ENCODE assay signal across 16 cellular contexts in the genomic region with DNA sequence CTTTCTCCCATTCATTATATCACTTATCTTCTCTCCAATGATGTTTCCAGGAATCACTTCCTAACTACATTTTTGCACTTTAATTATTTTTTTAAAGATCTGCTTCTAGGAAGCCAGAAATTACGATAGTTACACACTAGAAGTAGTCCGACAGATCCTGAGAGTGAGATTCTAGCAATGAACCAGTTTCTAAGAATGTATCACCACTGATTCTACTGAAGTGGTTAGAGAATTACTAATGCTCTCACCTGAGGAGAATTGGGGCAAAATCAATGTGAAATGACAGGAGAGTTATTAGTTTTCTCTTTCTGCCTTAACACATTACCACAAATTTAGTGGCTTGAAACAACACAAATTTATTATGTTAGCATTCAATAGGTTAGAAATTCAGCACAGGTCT.
DNase-seq lines count a peak whose midpoint lies in the region; ATAC-seq and TF ChIP-seq lines count a peak whose summit lies in the region.
"Had no signal": no experiment of that assay in that cellular context is flagged by ENCODE, and none has a peak within 500 bp of the region (broad histone marks: within the 10 kb centered on the region; RNA-seq: fewer than 3 reads in every experiment).

No MANE protein-coding gene starts in this region.

- H3K4me3 Mint-ChIP-seq in activated CD4-positive, alpha-beta memory T cell treated with anti-CD3 and anti-CD28 coated beads, Interleukin-2, amount 10 ng/mL, durations not matched to agents 7 days and 5 days = no peak overlapping the region
- H3K4me3 Mint-ChIP-seq in activated CD4-positive, alpha-beta memory T cell treated with anti-CD3 and anti-CD28 coated beads for 36 hours = no peak overlapping the region
- no peak overlapping the region for H3K4me3 Mint-ChIP-seq in activated naive CD4-positive, alpha-beta T cell treated with anti-CD3 and anti-CD28 coated beads, Interleukin-2, amount 10 ng/mL, durations not matched to agents 7 days and 5 days
- no peak overlapping the region for H3K4me3 Mint-ChIP-seq in CD4-positive, CD25-positive, alpha-beta regulatory T cell
- H3K4me3 Mint-ChIP-seq in activated CD8-positive, alpha-beta T cell treated with anti-CD3 and anti-CD28 coated beads, Interleukin-2, amount 10 ng/mL, durations not matched to agents 7 days and 5 days = no peak overlapping the region
- H3K4me3 Mint-ChIP-seq: CD4-positive, alpha-beta T cell; GM23338 had no signal

- in situ Hi-C loops in gastrocnemius medialis (cut with MboI; ENCODE audit: low sequenced_read_pairs in 4 of 4) = no loop called here

- peaks cover 21% of the 10 kb centered on the region for H3K9me3 Mint-ChIP-seq in activated CD4-positive, alpha-beta memory T cell treated with anti-CD3 and anti-CD28 coated beads, Interleukin-2, amount 10 ng/mL, durations not matched to agents 7 days and 5 days
- peaks cover 2% of the 10 kb centered on the region for H3K9me3 Mint-ChIP-seq in activated CD4-positive, alpha-beta memory T cell treated with anti-CD3 and anti-CD28 coated beads for 36 hours
- H3K9me3 Mint-ChIP-seq in activated naive CD4-positive, alpha-beta T cell treated with anti-CD3 and anti-CD28 coated beads, Interleukin-2, amount 10 ng/mL, durations not matched to agents 7 days and 5 days = peaks cover 21% of the 10 kb centered on the region
- H3K9me3 Mint-ChIP-seq in CD4-positive, CD25-positive, alpha-beta regulatory T cell = peaks cover 0 to 4% (median 0%) of the 10 kb centered on the region in 7 donors
- H3K9me3 Mint-ChIP-seq in activated CD8-positive, alpha-beta T cell treated with anti-CD3 and anti-CD28 coated beads, Interleukin-2, amount 10 ng/mL, durations not matched to agents 7 days and 5 days (ENCODE audit: insufficient read depth) = peaks cover 4% of the 10 kb centered on the region

- peak; percentile 66 to 67 for ATAC-seq in CD4-positive, CD25-positive, alpha-beta regulatory T cell (ENCODE audit: low read depth in 2 of 2)
- ATAC-seq in activated CD8-positive, alpha-beta T cell treated with anti-CD3 and anti-CD28 coated beads, Interleukin-2, amount 10 ng/mL, durations not matched to agents 7 days and 5 days = peak; percentile 51
- no peak for ATAC-seq in gastrocnemius medialis
- ATAC-seq: GM12878, GM23338 had no signal

- H3K4me1 Mint-ChIP-seq in activated CD4-positive, alpha-beta memory T cell treated with anti-CD3 and anti-CD28 coated beads, Interleukin-2, amount 10 ng/mL, durations not matched to agents 7 days and 5 days = peaks cover 41% of the 10 kb centered on the region
- peaks cover 28% of the 10 kb centered on the region for H3K4me1 Mint-ChIP-seq in activated CD4-positive, alpha-beta memory T cell treated with anti-CD3 and anti-CD28 coated beads for 36 hours (ENCODE audit: low read depth)
- peaks cover 44% of the 10 kb centered on the region for H3K4me1 Mint-ChIP-seq in activated naive CD4-positive, alpha-beta T cell treated with anti-CD3 and anti-CD28 coated beads, Interleukin-2, amount 10 ng/mL, durations not matched to agents 7 days and 5 days
- H3K4me1 Mint-ChIP-seq in CD4-positive, CD25-positive, alpha-beta regulatory T cell = peaks cover 14 to 30% (median 25%) of the 10 kb centered on the region in 4 donors
- H3K4me1 Mint-ChIP-seq in activated CD8-positive, alpha-beta T cell treated with anti-CD3 and anti-CD28 coated beads, Interleukin-2, amount 10 ng/mL, durations not matched to agents 7 days and 5 days (ENCODE audit: low read depth) = peaks cover 32% of the 10 kb centered on the region

- POLR2A ChIA-PET in activated CD4-positive, alpha-beta memory T cell treated with anti-CD3 and anti-CD28 coated beads, Interleukin-2, amount 10 ng/mL, durations not matched to agents 7 days and 5 days (lab: Charles Lee) = interaction anchor here (1.6 kb wide), 1 partner anchor 78 kb away, joined by 5 read pairs; no protein-coding TSS in a partner anchor
- POLR2A ChIA-PET in activated CD4-positive, alpha-beta memory T cell treated with anti-CD3 and anti-CD28 coated beads for 36 hours (lab: Charles Lee) = no interaction called here
- POLR2A ChIA-PET in activated CD8-positive, alpha-beta T cell treated with anti-CD3 and anti-CD28 coated beads, Interleukin-2, amount 10 ng/mL, durations not matched to agents 7 days and 5 days (lab: Charles Lee) = no interaction called here

- peak overlapping the region; percentile 18 for H3K27ac Mint-ChIP-seq in activated CD4-positive, alpha-beta memory T cell treated with anti-CD3 and anti-CD28 coated beads, Interleukin-2, amount 10 ng/mL, durations not matched to agents 7 days and 5 days
- H3K27ac Mint-ChIP-seq in activated CD4-positive, alpha-beta memory T cell treated with anti-CD3 and anti-CD28 coated beads for 36 hours = no peak overlapping the region
- H3K27ac Mint-ChIP-seq in activated naive CD4-positive, alpha-beta T cell treated with anti-CD3 and anti-CD28 coated beads, Interleukin-2, amount 10 ng/mL, durations not matched to agents 7 days and 5 days = peak overlapping the region; percentile 26
- peak overlapping the region in 1 of 3 donors; percentile 5 for H3K27ac Mint-ChIP-seq in CD4-positive, CD25-positive, alpha-beta regulatory T cell
- H3K27ac Mint-ChIP-seq in activated CD8-positive, alpha-beta T cell treated with anti-CD3 and anti-CD28 coated beads, Interleukin-2, amount 10 ng/mL, durations not matched to agents 7 days and 5 days = no peak overlapping the region
- H3K27ac Mint-ChIP-seq: CD4-positive, alpha-beta T cell; GM23338 had no signal

- H3K9me3 ChIP-seq in CD4-positive, CD25-positive, alpha-beta regulatory T cell (ENCODE audit: control insufficient read depth in 2 of 2, low read length in 2 of 2) = no peaks in the 10 kb centered on the region
- no peaks in the 10 kb centered on the region for H3K9me3 ChIP-seq in gastrocnemius medialis

- H3K27me3 Mint-ChIP-seq in activated CD4-positive, alpha-beta memory T cell treated with anti-CD3 and anti-CD28 coated beads, Interleukin-2, amount 10 ng/mL, durations not matched to agents 7 days and 5 days = no peaks in the 10 kb centered on the region
- no peaks in the 10 kb centered on the region for H3K27me3 Mint-ChIP-seq in activated CD4-positive, alpha-beta memory T cell treated with anti-CD3 and anti-CD28 coated beads for 36 hours
- H3K27me3 Mint-ChIP-seq in activated naive CD4-positive, alpha-beta T cell treated with anti-CD3 and anti-CD28 coated beads, Interleukin-2, amount 10 ng/mL, durations not matched to agents 7 days and 5 days = no peaks in the 10 kb centered on the region
- no peaks in the 10 kb centered on the region for H3K27me3 Mint-ChIP-seq in CD4-positive, CD25-positive, alpha-beta regulatory T cell
- no peaks in the 10 kb centered on the region for H3K27me3 Mint-ChIP-seq in activated CD8-positive, alpha-beta T cell treated with anti-CD3 and anti-CD28 coated beads, Interleukin-2, amount 10 ng/mL, durations not matched to agents 7 days and 5 days (ENCODE audit: low read depth)
- H3K27me3 Mint-ChIP-seq: CD4-positive, alpha-beta T cell had no signal

- no peak for TF ChIP-seq CTCF in gastrocnemius medialis (IDR thresholded peaks at IDR 0.05 in 4 of 5, conservative IDR thresholded peaks at IDR 0.05 in 1 of 5)

- CTCF ChIA-PET in activated CD4-positive, alpha-beta memory T cell treated with anti-CD3 and anti-CD28 coated beads, Interleukin-2, amount 10 ng/mL, durations not matched to agents 7 days and 5 days (lab: Charles Lee) = no interaction called here
- CTCF ChIA-PET in activated CD4-positive, alpha-beta memory T cell treated with anti-CD3 and anti-CD28 coated beads for 36 hours (lab: Charles Lee) = no interaction called here
- CTCF ChIA-PET in activated naive CD4-positive, alpha-beta T cell treated with anti-CD3 and anti-CD28 coated beads, Interleukin-2, amount 10 ng/mL, durations not matched to agents 7 days and 5 days (lab: Charles Lee) = no interaction called here
- CTCF ChIA-PET in activated CD8-positive, alpha-beta T cell treated with anti-CD3 and anti-CD28 coated beads, Interleukin-2, amount 10 ng/mL, durations not matched to agents 7 days and 5 days (lab: Charles Lee) = no interaction called here

- peaks cover 2% of the 10 kb centered on the region for H3K4me1 ChIP-seq in CD4-positive, CD25-positive, alpha-beta regulatory T cell (ENCODE audit: control insufficient read depth, insufficient read depth, low read length, poor library complexity, severe bottlenecking)
- no peaks in the 10 kb centered on the region for H3K4me1 ChIP-seq in gastrocnemius medialis
- H3K4me1 ChIP-seq: BLaER1 treated with 17β-estradiol and CSF1 and Interleukin-3, amounts not matched to agents 10 nM and 100 nM had no signal

- no peak for TF ChIP-seq POLR2A in gastrocnemius medialis (IDR thresholded peaks at IDR 0.05)

- peak overlapping the region; percentile 9 for H3K4me3 ChIP-seq in CD4-positive, CD25-positive, alpha-beta regulatory T cell (ENCODE audit: low read depth, low read length)
- no peak overlapping the region for H3K4me3 ChIP-seq in gastrocnemius medialis
- H3K4me3 ChIP-seq: BLaER1 treated with 17β-estradiol and CSF1 and Interleukin-3, amounts not matched to agents 10 nM and 100 nM; GM12878; GM23338 had no signal

- no peaks in the 10 kb centered on the region for H3K36me3 ChIP-seq in CD4-positive, CD25-positive, alpha-beta regulatory T cell (ENCODE audit: control insufficient read depth, insufficient read depth, low read length)
- no peaks in the 10 kb centered on the region for H3K36me3 ChIP-seq in gastrocnemius medialis
- H3K36me3 ChIP-seq: BLaER1 treated with 17β-estradiol and CSF1 and Interleukin-3, amounts not matched to agents 10 nM and 100 nM had no signal

- DNase-seq in activated CD4-positive, alpha-beta memory T cell treated with anti-CD3 and anti-CD28 coated beads, Interleukin-2, amount 10 ng/mL, durations not matched to agents 7 days and 5 days = no peak
- no peak for DNase-seq in activated CD4-positive, alpha-beta memory T cell treated with anti-CD3 and anti-CD28 coated beads for 36 hours
- DNase-seq in activated naive CD4-positive, alpha-beta T cell treated with anti-CD3 and anti-CD28 coated beads, Interleukin-2, amount 10 ng/mL, durations not matched to agents 7 days and 5 days = no peak
- DNase-seq in activated naive CD4-positive, alpha-beta T cell treated with Interleukin-2 at 50 U/mL for 16 hours = no peak
- DNase-seq in CD4-positive, CD25-positive, alpha-beta regulatory T cell = peak in 1 of 3 donors; percentile 73
- DNase-seq in activated CD8-positive, alpha-beta T cell treated with anti-CD3 and anti-CD28 coated beads, Interleukin-2, amount 10 ng/mL, durations not matched to agents 7 days and 5 days = no peak
- DNase-seq in D341Med (ENCODE audit: low spot score) (no peak), gastrocnemius medialis (no peak)
- DNase-seq: ACHN; Calu3; CD4-positive, alpha-beta T cell; DMS79; H7 had no signal

- H3K36me3 Mint-ChIP-seq in activated CD4-positive, alpha-beta memory T cell treated with anti-CD3 and anti-CD28 coated beads, Interleukin-2, amount 10 ng/mL, durations not matched to agents 7 days and 5 days (ENCODE audit: low read depth) = peaks cover 26% of the 10 kb centered on the region
- H3K36me3 Mint-ChIP-seq in activated CD4-positive, alpha-beta memory T cell treated with anti-CD3 and anti-CD28 coated beads for 36 hours = peaks cover 1% of the 10 kb centered on the region
- H3K36me3 Mint-ChIP-seq in activated naive CD4-positive, alpha-beta T cell treated with anti-CD3 and anti-CD28 coated beads, Interleukin-2, amount 10 ng/mL, durations not matched to agents 7 days and 5 days = peaks cover 12% of the 10 kb centered on the region
- peaks cover 5% of the 10 kb centered on the region for H3K36me3 Mint-ChIP-seq in CD4-positive, CD25-positive, alpha-beta regulatory T cell
- peaks cover 21% of the 10 kb centered on the region for H3K36me3 Mint-ChIP-seq in activated CD8-positive, alpha-beta T cell treated with anti-CD3 and anti-CD28 coated beads, Interleukin-2, amount 10 ng/mL, durations not matched to agents 7 days and 5 days (ENCODE audit: low read depth)

- intact Hi-C loops in activated CD4-positive, alpha-beta memory T cell treated with anti-CD3 and anti-CD28 coated beads for 36 hours (cut with micrococcal nuclease) = loop anchor here (1.0 to 5.0 kb wide), 3 partner anchors 12 to 48 kb away; no protein-coding TSS in a partner anchor
- intact Hi-C loops in gastrocnemius medialis (cut with DNase I; ENCODE audit: low total_unique reads) = no loop called here

- H3K27me3 ChIP-seq in CD4-positive, CD25-positive, alpha-beta regulatory T cell (ENCODE audit: control insufficient read depth, insufficient read depth, low read length) = no peaks in the 10 kb centered on the region
- no peaks in the 10 kb centered on the region for H3K27me3 ChIP-seq in gastrocnemius medialis
- H3K27me3 ChIP-seq: BLaER1 treated with 17β-estradiol and CSF1 and Interleukin-3, amounts not matched to agents 10 nM and 100 nM had no signal

- no peak overlapping the region for H3K27ac ChIP-seq in CD4-positive, CD25-positive, alpha-beta regulatory T cell (ENCODE audit: insufficient read depth, low read length, poor library complexity, severe bottlenecking)
- no peak overlapping the region for H3K27ac ChIP-seq in gastrocnemius medialis
- H3K27ac ChIP-seq: BLaER1 treated with 17β-estradiol and CSF1 and Interleukin-3, amounts not matched to agents 10 nM and 100 nM had no signal

Comparison
In these comparisons a context has a peak if more than half of its experiments do, and no peak if none do; other contexts are left out.
1. H3K27ac Mint-ChIP-seq: peak in activated CD4-positive, alpha-beta memory T cell treated with anti-CD3 and anti-CD28 coated beads, Interleukin-2, amount 10 ng/mL, durations not matched to agents 7 days and 5 days (single experiment) and activated naive CD4-positive, alpha-beta T cell treated with anti-CD3 and anti-CD28 coated beads, Interleukin-2, amount 10 ng/mL, durations not matched to agents 7 days and 5 days (single experiment); none in activated CD4-positive, alpha-beta memory T cell treated with anti-CD3 and anti-CD28 coated beads for 36 hours (single experiment) and activated CD8-positive, alpha-beta T cell treated with anti-CD3 and anti-CD28 coated beads, Interleukin-2, amount 10 ng/mL, durations not matched to agents 7 days and 5 days (single experiment).
2. ATAC-seq: peak in CD4-positive, CD25-positive, alpha-beta regulatory T cell (2 of 2) and activated CD8-positive, alpha-beta T cell treated with anti-CD3 and anti-CD28 coated beads, Interleukin-2, amount 10 ng/mL, durations not matched to agents 7 days and 5 days (single experiment); none in gastrocnemius medialis (0 of 2).